8 cellular contexts compared by ENCODE assay signal in genomic region chr9:33452828-33453271, GRCh38. TPM values are rescaled to one million over a fixed set of nuclear protein-coding genes. Genes with fewer than 3 reads are reported as not detected.
A peak's percentile ranks its signal among the peaks of the same experiment; 100 is the strongest.
DNase-seq lines count a peak whose midpoint lies in the region; ATAC-seq and TF ChIP-seq lines count a peak whose summit lies in the region.

No MANE protein-coding gene starts in this region.

- no peaks in the 10 kb centered on the region for H3K27me3 ChIP-seq in CD8-positive, alpha-beta T cell (ENCODE audit: insufficient read depth, low read length)
- H3K27me3 ChIP-seq in GM23338 (ENCODE audit: insufficient read depth): peaks cover 11% of the 10 kb centered on the region

- H3K4me2 ChIP-seq in GM23338: peak overlapping the region; percentile 51

- H2AFZ ChIP-seq in GM23338: peak overlapping the region; percentile 90

- H3K27me3 Mint-ChIP-seq in CD8-positive, alpha-beta T cell (ENCODE audit: low read depth): no peaks in the 10 kb centered on the region
- peaks cover 22% of the 10 kb centered on the region for H3K27me3 Mint-ChIP-seq in GM23338 (ENCODE audit: insufficient read depth, low read depth, poor library complexity)
- no peaks in the 10 kb centered on the region for H3K27me3 Mint-ChIP-seq in activated T-cell treated with anti-CD3 and anti-CD28 coated beads, Interleukin-2, amount 50 U/mL, for 4 hours (ENCODE audit: low read depth)
- peaks cover 7% of the 10 kb centered on the region for H3K27me3 Mint-ChIP-seq in progenitor cell of endocrine pancreas

- H3F3A ChIP-seq in GM23338 (replicated peaks; ENCODE audit: low read depth): no peaks in the 10 kb centered on the region

- H3K9me3 Mint-ChIP-seq in CD8-positive, alpha-beta T cell: no peaks in the 10 kb centered on the region
- H3K9me3 Mint-ChIP-seq in GM23338 (no peaks in the 10 kb centered on the region), progenitor cell of endocrine pancreas (ENCODE audit: low read depth) (no peaks in the 10 kb centered on the region)
- H3K9me3 Mint-ChIP-seq in activated T-cell treated with anti-CD3 and anti-CD28 coated beads, Interleukin-2, amount 50 U/mL, for 4 hours: no peaks in the 10 kb centered on the region

- DNase-seq in CD8-positive, alpha-beta T cell: peak in 6 of 7 experiments; percentile 32 to 66 (median 61)
- peak; percentile 94 for DNase-seq in GM23338 (ENCODE audit: low spot score)
- DNase-seq in NOMO-1 (lab: John Stamatoyannopoulos, UW; ENCODE audit: unreplicated experiment in 2 of 2): peak; percentile 79 to 80
- DNase-seq in activated T-cell treated with anti-CD3 and anti-CD28 coated beads, Interleukin-2, amount 50 U/mL, for 4 hours: peak; percentile 49
- DNase-seq in fibroblast of the conjunctiva (ENCODE audit: low read depth): peak; percentile 76
- peak; percentile 50 for DNase-seq in progenitor cell of endocrine pancreas (ENCODE audit: low spot score, unreplicated experiment)
- DNase-seq in NCI-H187 (lab: John Stamatoyannopoulos, UW): no peak

- peak overlapping the region; percentile 87 for H3K27ac Mint-ChIP-seq in CD8-positive, alpha-beta T cell
- H3K27ac Mint-ChIP-seq in GM23338 (no peak overlapping the region; the same call in 1 of the 2 replicates), progenitor cell of endocrine pancreas (peak overlapping the region; percentile 31)

- no peaks in the 10 kb centered on the region for H3K9me3 ChIP-seq in CD8-positive, alpha-beta T cell (ENCODE audit: low read length)

- H3K9me2 ChIP-seq in GM23338 (ENCODE audit: insufficient read depth): no peaks in the 10 kb centered on the region

- ATAC-seq in CD8-positive, alpha-beta T cell: peak; percentile 70
- ATAC-seq in GM23338 (peak; percentile 96), HG02588 (IDR thresholded peaks at IDR 0.05; ENCODE audit: unreplicated experiment) (no peak)
- peak; percentile 81 to 85 for ATAC-seq in activated T-cell treated with anti-CD3 and anti-CD28 coated beads, Interleukin-2, amount 50 U/mL, for 4 hours

- peaks cover 62% of the 10 kb centered on the region for H3K4me1 ChIP-seq in CD8-positive, alpha-beta T cell (ENCODE audit: insufficient read depth, low read length)
- H3K4me1 ChIP-seq in GM23338 (ENCODE audit: insufficient read depth): peaks cover 12% of the 10 kb centered on the region; the same call in 1 of the 2 replicates

- no peak overlapping the region for H3K4me3 Mint-ChIP-seq in CD8-positive, alpha-beta T cell
- peak overlapping the region; percentile 3; the same call in 1 of the 3 replicates for H3K4me3 Mint-ChIP-seq in GM23338
- no peak overlapping the region for H3K4me3 Mint-ChIP-seq in activated T-cell treated with anti-CD3 and anti-CD28 coated beads, Interleukin-2, amount 50 U/mL, for 4 hours
- H3K4me3 Mint-ChIP-seq in progenitor cell of endocrine pancreas (ENCODE audit: low read depth): no peak overlapping the region

- no peaks in the 10 kb centered on the region for H4K20me1 ChIP-seq in GM23338 (replicated peaks; ENCODE audit: insufficient read depth)

- H3K36me3 ChIP-seq in CD8-positive, alpha-beta T cell (ENCODE audit: insufficient read depth, low read length): no peaks in the 10 kb centered on the region
- no peaks in the 10 kb centered on the region for H3K36me3 ChIP-seq in GM23338 (ENCODE audit: insufficient read depth)

- intact Hi-C loops in CD8-positive, alpha-beta T cell (cut with DNase I, micrococcal nuclease): no loop called here

- peak; percentile 56 for TF ChIP-seq CTCF in CD8-positive, alpha-beta T cell (IDR thresholded peaks at IDR 0.05)
- peak; percentile 91 to 93 for TF ChIP-seq CTCF in GM23338 (conservative IDR thresholded peaks at IDR 0.05; ENCODE audit: low read depth in 2 of 2)
- peak; percentile 83 for TF ChIP-seq CTCF in progenitor cell of endocrine pancreas (IDR thresholded peaks at IDR 0.05; ENCODE audit: unreplicated experiment)

- H3K4me3 ChIP-seq in CD8-positive, alpha-beta T cell (ENCODE audit: low read depth, low read length): no peak overlapping the region
- peak overlapping the region; percentile 9; the same call in 1 of the 2 replicates for H3K4me3 ChIP-seq in GM23338

- CTCF ChIA-PET in CD8-positive, alpha-beta T cell (lab: Charles Lee): interaction anchor here (0.8 to 9.0 kb wide), 12 partner anchors 10 to 233 kb away, joined by 3 to 194 read pairs (median 18); partner anchors contain the start of gene NOL6

- H3K27ac ChIP-seq in CD8-positive, alpha-beta T cell (ENCODE audit: low read depth, low read length): no peak overlapping the region
- H3K27ac ChIP-seq in GM23338 (ENCODE audit: low read depth): 0 out of 2 replicates have a peak overlapping the region, but pooled peaks have one; percentile 50

- peaks cover 62% of the 10 kb centered on the region for H3K4me1 Mint-ChIP-seq in CD8-positive, alpha-beta T cell (ENCODE audit: low read depth)
- H3K4me1 Mint-ChIP-seq in GM23338 (peaks cover 17% of the 10 kb centered on the region), progenitor cell of endocrine pancreas (ENCODE audit: low read depth) (peaks cover 2% of the 10 kb centered on the region)
- peaks cover 63% of the 10 kb centered on the region for H3K4me1 Mint-ChIP-seq in activated T-cell treated with anti-CD3 and anti-CD28 coated beads, Interleukin-2, amount 50 U/mL, for 4 hours (ENCODE audit: low read depth)

- POLR2A ChIA-PET in CD8-positive, alpha-beta T cell (lab: Charles Lee): interaction anchor here (1.2 to 3.0 kb wide), 5 partner anchors 11 to 163 kb away, joined by 3 to 15 read pairs (median 5); partner anchors contain the start of genes NFX1 and NOL6

- H3K79me2 ChIP-seq in GM23338 (replicated peaks; ENCODE audit: insufficient read depth): no peaks in the 10 kb centered on the region

- no peaks in the 10 kb centered on the region for H3K36me3 Mint-ChIP-seq in CD8-positive, alpha-beta T cell
- H3K36me3 Mint-ChIP-seq in GM23338 (ENCODE audit: low read depth): no peaks in the 10 kb centered on the region
- no peaks in the 10 kb centered on the region for H3K36me3 Mint-ChIP-seq in activated T-cell treated with anti-CD3 and anti-CD28 coated beads, Interleukin-2, amount 50 U/mL, for 4 hours (ENCODE audit: insufficient read depth)
- no peaks in the 10 kb centered on the region for H3K36me3 Mint-ChIP-seq in progenitor cell of endocrine pancreas (ENCODE audit: insufficient read depth)

TF ChIP-seq in GM23338, 12 proteins besides CTCF, POLR2A, EP300 and RAD21:
- no peak for TF ChIP-seq ZNF114 (CRISPR knock-in tag; IDR thresholded peaks at IDR 0.05)
- TF ChIP-seq EZH2 (IDR thresholded peaks at IDR 0.05; ENCODE audit: low read depth, unreplicated experiment): no peak

RNA-seq across cellular contexts. Expression of gene AQP3, which starts 5.5 kb away (rescaled TPM):
- total RNA-seq in CD8-positive, alpha-beta T cell: 10 to 100 TPM; 48.0 to 50.3 TPM
- 3.5 and 3.8 TPM in 2 replicates for total RNA-seq in GM23338 (2014; rRNA removed; shearing (Covaris generic))
- 1.4 and 1.6 TPM in 2 replicates for polyA plus RNA-seq in GM23338 (2016; fragmentation: Nextera tagmentation; extraction: Ambion mirVana)
- total RNA-seq in activated T-cell treated with anti-CD3 and anti-CD28 coated beads, Interleukin-2, amount 50 U/mL, for 4 hours: 1 to 10 TPM; 4.5 to 5.5 (median 5.3) TPM
- total RNA-seq in progenitor cell of endocrine pancreas: 6.3 and 6.9 TPM in 2 replicates

RNA-seq across cellular contexts. Expression of gene NOL6, which starts 20.9 kb away (rescaled TPM):
- total RNA-seq in CD8-positive, alpha-beta T cell: 10 to 100 TPM; 41.8 to 42.3 TPM
- total RNA-seq in GM23338 (2014; rRNA removed; shearing (Covaris generic)): 54.1 and 58.4 TPM in 2 replicates
- 25.0 and 28.7 TPM in 2 replicates for polyA plus RNA-seq in GM23338 (2016; fragmentation: Nextera tagmentation; extraction: Ambion mirVana)
- total RNA-seq in activated T-cell treated with anti-CD3 and anti-CD28 coated beads, Interleukin-2, amount 50 U/mL, for 4 hours: 100 to 1,000 TPM; 150 to 170 (median 165) TPM
- 29.6 and 32.7 TPM in 2 replicates for total RNA-seq in progenitor cell of endocrine pancreas

RNA-seq across cellular contexts. Expression of gene AQP7, which starts 50.5 kb away (rescaled TPM):
- total RNA-seq in CD8-positive, alpha-beta T cell: not detected
- total RNA-seq in GM23338 (2014; rRNA removed; shearing (Covaris generic)): not detected in 2 replicates
- not detected in 2 replicates for polyA plus RNA-seq in GM23338 (2016; fragmentation: Nextera tagmentation; extraction: Ambion mirVana)
- not detected for total RNA-seq in activated T-cell treated with anti-CD3 and anti-CD28 coated beads, Interleukin-2, amount 50 U/mL, for 4 hours
- total RNA-seq in progenitor cell of endocrine pancreas: 3.3 and 4.4 TPM in 2 replicates

Comparison
In these comparisons a context has a peak if more than half of its experiments do, and no peak if none do; other contexts are left out.
1. DNase-seq: peak in CD8-positive, alpha-beta T cell (6 of 7), GM23338 (single experiment), NOMO-1 (2 of 2), activated T-cell treated with anti-CD3 and anti-CD28 coated beads, Interleukin-2, amount 50 U/mL, for 4 hours (single experiment), fibroblast of the conjunctiva (single experiment) and progenitor cell of endocrine pancreas (single experiment); none in NCI-H187 (0 of 2).
2. Peak in every context shown above with its lines, with median percentiles within 50 percentile points of each other: CTCF ChIP-seq.